Comparison of ENCODE assay signal across 14 cellular contexts in the genomic region with DNA sequence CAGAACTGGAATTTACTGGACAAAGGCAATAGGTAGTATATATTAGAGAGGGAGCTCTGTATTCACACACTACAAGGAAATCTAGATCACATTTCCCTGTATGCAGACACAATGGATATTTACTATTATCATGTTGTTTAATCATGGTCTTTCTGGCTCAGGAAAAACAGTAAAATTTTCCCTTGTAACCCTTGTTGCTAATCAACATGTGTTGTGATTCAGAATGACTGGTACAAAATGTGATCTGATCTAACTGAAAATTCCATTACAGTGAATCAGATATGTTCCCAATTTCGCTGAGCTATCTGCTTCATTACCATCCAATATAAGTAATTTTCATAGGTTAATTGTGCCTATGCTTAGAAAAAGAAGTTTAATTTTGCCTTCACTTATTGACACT.
DNase-seq lines count a peak whose midpoint lies in the region; ATAC-seq, FAIRE-seq and TF ChIP-seq lines count a peak whose summit lies in the region.
"Had no signal": no experiment of that assay in that cellular context is flagged by ENCODE, and none has a peak within 500 bp of the region (broad histone marks: within the 10 kb centered on the region; RNA-seq: fewer than 3 reads in every experiment).

No MANE protein-coding gene starts in this region.

- H3K4me2 ChIP-seq in keratinocyte (ENCODE audit: control insufficient read depth, extremely low read depth, insufficient read depth, low read depth, low read length): peak overlapping the region; percentile 42
- H3K4me2 ChIP-seq in HepG2 (ENCODE audit: low read depth, low read length): no peak overlapping the region

- H3K9ac ChIP-seq in keratinocyte (ENCODE audit: control insufficient read depth, extremely low read depth, insufficient read depth, low read length): peak overlapping the region; percentile 41
- no peak overlapping the region for H3K9ac ChIP-seq in HepG2 (ENCODE audit: insufficient read depth, low read depth, low read length)

- intact Hi-C loops in HepG2 (cut with micrococcal nuclease; ENCODE audit: unreplicated experiment): no loop called here

- FAIRE-seq in keratinocyte (lab: Jason Lieb, UNC): peak; percentile 71
- no peak for FAIRE-seq in HepG2 (lab: Jason Lieb, UNC)

- H3K27ac ChIP-seq in keratinocyte (ENCODE audit: control insufficient read depth, insufficient read depth, low read length) (peak overlapping the region; percentile 89), HepG2 (ENCODE audit: extremely low read length, insufficient read depth, low read length) (no peak overlapping the region)
- H3K27ac ChIP-seq: heart right ventricle had no signal

- H3K27me3 ChIP-seq in keratinocyte (ENCODE audit: control insufficient read depth, extremely low read depth, insufficient read depth, low read length) (no peaks in the 10 kb centered on the region), HepG2 (ENCODE audit: control insufficient read depth in 1 of 2, insufficient read depth in 2 of 2, low read length in 2 of 2) (no peaks in the 10 kb centered on the region)
- H3K27me3 ChIP-seq: heart right ventricle had no signal

- CTCF ChIA-PET in AG04449 (lab: Yijun Ruan, JAX) (no interaction called here), HepG2 (lab: Yijun Ruan, JAX; ENCODE audit: low intra/inter-chr PET ratio, low total read pairs) (no interaction called here)

- H4K20me1 ChIP-seq in keratinocyte (ENCODE audit: control insufficient read depth, extremely low read depth, insufficient read depth, low read length): no peaks in the 10 kb centered on the region
- H4K20me1 ChIP-seq in HepG2 (ENCODE audit: insufficient read depth, low read length): no peaks in the 10 kb centered on the region

- H3K36me3 ChIP-seq in keratinocyte (ENCODE audit: control insufficient read depth in 2 of 2, extremely low read depth in 1 of 2, insufficient read depth in 2 of 2, low read length in 2 of 2) (no peaks in the 10 kb centered on the region), HepG2 (replicated peaks in 1 of 2; ENCODE audit: control insufficient read depth in 1 of 2, insufficient read depth in 2 of 2, low read length in 2 of 2) (no peaks in the 10 kb centered on the region)
- H3K36me3 ChIP-seq: heart right ventricle had no signal

- ATAC-seq in HepG2 (no peak), HG03432 (IDR thresholded peaks at IDR 0.05; ENCODE audit: unreplicated experiment) (no peak), GM18520 (IDR thresholded peaks at IDR 0.05; ENCODE audit: unreplicated experiment) (no peak)
- ATAC-seq: heart right ventricle had no signal

- TF ChIP-seq EP300 in HepG2 (IDR thresholded peaks at IDR 0.05; ENCODE audit: low read depth in 2 of 2, low read length in 2 of 2) (no peak), HepG2 (CRISPR knock-in tag; IDR thresholded peaks at IDR 0.05; ENCODE audit: borderline replicate concordance) (no peak)

- no peaks in the 10 kb centered on the region for H3K9me3 ChIP-seq in keratinocyte (ENCODE audit: control insufficient read depth, low read depth, low read length)
- no peaks in the 10 kb centered on the region for H3K9me3 ChIP-seq in HepG2 (ENCODE audit: low read length)
- H3K9me3 ChIP-seq: heart right ventricle had no signal

- BruUV-seq in HepG2 (replicated peaks; lab: Mats Ljungman, UMichigan): no TSS peak

- H3K79me2 ChIP-seq in keratinocyte (ENCODE audit: control insufficient read depth, insufficient read depth, low read length) (no peaks in the 10 kb centered on the region), HepG2 (ENCODE audit: insufficient read depth, low read length) (no peaks in the 10 kb centered on the region)

- no peak for TF ChIP-seq POLR2A in HepG2 (IDR thresholded peaks at IDR 0.05; ENCODE audit: insufficient read depth in 1 of 2, low read depth in 2 of 2, low read length in 2 of 2)

- dilution Hi-C loops in keratinocyte (cut with MboI; ENCODE audit: extremely low pct_ligation_motif_present, low sequenced_read_pairs): no loop called here

- DNase-seq in AG04449 (ENCODE audit: low read depth, low spot score): peak; percentile 31
- peak; percentile 81 for DNase-seq in HT1080 (ENCODE audit: low read depth)
- DNase-seq in astrocyte of the spinal cord (ENCODE audit: low read depth, low spot score): peak; percentile 86
- peak; percentile 21 for DNase-seq in keratinocyte (ENCODE audit: low read depth, low spot score)
- no peak for DNase-seq in HepG2 (ENCODE audit: low spot score)
- DNase-seq in midbrain (lab: John Stamatoyannopoulos, UW): no peak
- DNase-seq: activated CD4-positive, alpha-beta T cell treated with anti-CD3 and anti-CD28 coated beads for 48 hours; AML-193; heart right ventricle; nucleus accumbens; T-helper 2 cell; trophoblast cell had no signal

- H3K4me1 ChIP-seq in keratinocyte (ENCODE audit: control insufficient read depth, extremely low read depth, insufficient read depth, low read length): peaks cover 18% of the 10 kb centered on the region
- H3K4me1 ChIP-seq in HepG2 (ENCODE audit: insufficient read depth, low read length): no peaks in the 10 kb centered on the region

- POLR2A ChIA-PET in AG04449 (lab: Yijun Ruan, JAX) (no interaction called here), HepG2 (lab: Yijun Ruan, JAX) (no interaction called here)

- H3K4me3 ChIP-seq in AG04449 (ENCODE audit: low read depth, low read length): no peak overlapping the region
- H3K4me3 ChIP-seq in astrocyte of the spinal cord (ENCODE audit: low read depth, low read length): no peak overlapping the region
- H3K4me3 ChIP-seq in keratinocyte (ENCODE audit: control insufficient read depth in 2 of 3, extremely low read depth in 1 of 3, insufficient read depth in 2 of 3, low read depth in 1 of 3, low read length in 3 of 3): no peak overlapping the region
- no peak overlapping the region for H3K4me3 ChIP-seq in HepG2 (replicated peaks in 1 of 3; ENCODE audit: insufficient read depth in 1 of 3, low read depth in 2 of 3, low read length in 3 of 3)
- H3K4me3 ChIP-seq: heart right ventricle had no signal

- TF ChIP-seq CTCF in AG04449 (IDR thresholded peaks at IDR 0.05; ENCODE audit: insufficient read depth, low read length, missing control alignments): no peak
- TF ChIP-seq CTCF in astrocyte of the spinal cord (IDR thresholded peaks at IDR 0.05; ENCODE audit: low read depth, low read length): no peak
- no peak for TF ChIP-seq CTCF in keratinocyte (optimal IDR thresholded peaks at IDR 0.05 in 1 of 3, IDR thresholded peaks at IDR 0.05 in 1 of 3, conservative IDR thresholded peaks at IDR 0.05 in 1 of 3; ENCODE audit: extremely low read depth in 1 of 3, insufficient read depth in 2 of 3, low read length in 3 of 3)
- no peak for TF ChIP-seq CTCF in HepG2 (CRISPR knock-in tag; IDR thresholded peaks at IDR 0.05)

- peak overlapping the region; percentile 78 for H2AFZ ChIP-seq in keratinocyte (ENCODE audit: control insufficient read depth, low read length)
- H2AFZ ChIP-seq in HepG2 (ENCODE audit: low read length): no peak overlapping the region

- WGBS in HepG2 (ENCODE audit: low lambda C conversion rate): 0% methylated on average over 1 of the region's 1 CpG

- TF ChIP-seq RAD21 in HepG2 (CRISPR knock-in tag; IDR thresholded peaks at IDR 0.05): no peak

- in situ Hi-C loops in astrocyte of the spinal cord (cut with HindIII; ENCODE audit: low sequenced_read_pairs): no loop called here
- in situ Hi-C loops in HepG2 (cut with HindIII; ENCODE audit: extremely low pct_ligation_motif_present, low pct_unique_long_range_greater_than_20kb): no loop called here

- no peaks in the 10 kb centered on the region for H3K9me1 ChIP-seq in keratinocyte (ENCODE audit: control insufficient read depth, extremely low read depth, insufficient read depth, low read length)

TF ChIP-seq in HepG2, 621 proteins besides CTCF, POLR2A, EP300 and RAD21 (continues in another document):
- TF ChIP-seq, protein P1, sequence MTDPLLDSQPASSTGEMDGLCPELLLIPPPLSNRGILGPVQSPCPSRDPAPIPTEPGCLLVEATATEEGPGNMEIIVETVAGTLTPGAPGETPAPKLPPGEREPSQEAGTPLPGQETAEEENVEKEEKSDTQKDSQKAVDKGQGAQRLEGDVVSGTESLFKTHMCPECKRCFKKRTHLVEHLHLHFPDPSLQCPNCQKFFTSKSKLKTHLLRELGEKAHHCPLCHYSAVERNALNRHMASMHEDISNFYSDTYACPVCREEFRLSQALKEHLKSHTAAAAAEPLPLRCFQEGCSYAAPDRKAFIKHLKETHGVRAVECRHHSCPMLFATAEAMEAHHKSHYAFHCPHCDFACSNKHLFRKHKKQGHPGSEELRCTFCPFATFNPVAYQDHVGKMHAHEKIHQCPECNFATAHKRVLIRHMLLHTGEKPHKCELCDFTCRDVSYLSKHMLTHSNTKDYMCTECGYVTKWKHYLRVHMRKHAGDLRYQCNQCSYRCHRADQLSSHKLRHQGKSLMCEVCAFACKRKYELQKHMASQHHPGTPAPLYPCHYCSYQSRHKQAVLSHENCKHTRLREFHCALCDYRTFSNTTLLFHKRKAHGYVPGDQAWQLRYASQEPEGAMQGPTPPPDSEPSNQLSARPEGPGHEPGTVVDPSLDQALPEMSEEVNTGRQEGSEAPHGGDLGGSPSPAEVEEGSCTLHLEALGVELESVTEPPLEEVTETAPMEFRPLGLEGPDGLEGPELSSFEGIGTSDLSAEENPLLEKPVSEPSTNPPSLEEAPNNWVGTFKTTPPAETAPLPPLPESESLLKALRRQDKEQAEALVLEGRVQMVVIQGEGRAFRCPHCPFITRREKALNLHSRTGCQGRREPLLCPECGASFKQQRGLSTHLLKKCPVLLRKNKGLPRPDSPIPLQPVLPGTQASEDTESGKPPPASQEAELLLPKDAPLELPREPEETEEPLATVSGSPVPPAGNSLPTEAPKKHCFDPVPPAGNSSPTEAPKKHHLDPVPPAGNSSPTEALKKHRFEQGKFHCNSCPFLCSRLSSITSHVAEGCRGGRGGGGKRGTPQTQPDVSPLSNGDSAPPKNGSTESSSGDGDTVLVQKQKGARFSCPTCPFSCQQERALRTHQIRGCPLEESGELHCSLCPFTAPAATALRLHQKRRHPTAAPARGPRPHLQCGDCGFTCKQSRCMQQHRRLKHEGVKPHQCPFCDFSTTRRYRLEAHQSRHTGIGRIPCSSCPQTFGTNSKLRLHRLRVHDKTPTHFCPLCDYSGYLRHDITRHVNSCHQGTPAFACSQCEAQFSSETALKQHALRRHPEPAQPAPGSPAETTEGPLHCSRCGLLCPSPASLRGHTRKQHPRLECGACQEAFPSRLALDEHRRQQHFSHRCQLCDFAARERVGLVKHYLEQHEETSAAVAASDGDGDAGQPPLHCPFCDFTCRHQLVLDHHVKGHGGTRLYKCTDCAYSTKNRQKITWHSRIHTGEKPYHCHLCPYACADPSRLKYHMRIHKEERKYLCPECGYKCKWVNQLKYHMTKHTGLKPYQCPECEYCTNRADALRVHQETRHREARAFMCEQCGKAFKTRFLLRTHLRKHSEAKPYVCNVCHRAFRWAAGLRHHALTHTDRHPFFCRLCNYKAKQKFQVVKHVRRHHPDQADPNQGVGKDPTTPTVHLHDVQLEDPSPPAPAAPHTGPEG (CRISPR knock-in tag; IDR thresholded peaks at IDR 0.05): no peak
- no peak for TF ChIP-seq ZBTB7B (CRISPR knock-in tag; IDR thresholded peaks at IDR 0.05)

Comparison
In these comparisons a context has a peak if more than half of its experiments do, and no peak if none do; other contexts are left out.
1. DNase-seq: peak in AG04449 (single experiment), HT1080 (single experiment), astrocyte of the spinal cord (single experiment) and keratinocyte (single experiment); none in HepG2 (single experiment) and midbrain (single experiment).